In genomic region chr10:69348824-69349541, GRCh38 we compare ENCODE assay signal across 8 cellular contexts.
A peak's percentile ranks its signal among the peaks of the same experiment; 100 is the strongest.
DNase-seq lines count a peak whose midpoint lies in the region; ATAC-seq and TF ChIP-seq lines count a peak whose summit lies in the region.

No MANE protein-coding gene starts in this region.

- TF ChIP-seq CTCF in left ventricle myocardium inferior (IDR thresholded peaks at IDR 0.05; ENCODE audit: borderline replicate concordance), result no peak
- TF ChIP-seq CTCF in thoracic aorta (IDR thresholded peaks at IDR 0.05), result no peak

- ATAC-seq in thoracic aorta (ENCODE audit: insufficient number of reproducible peaks, low FRiP score, low read depth) (no peak), HG03342 (IDR thresholded peaks at IDR 0.05; ENCODE audit: unreplicated experiment) (no peak), HG03280 (IDR thresholded peaks at IDR 0.05; ENCODE audit: unreplicated experiment) (no peak), GM18858 (IDR thresholded peaks at IDR 0.05; ENCODE audit: unreplicated experiment) (no peak)

- intact Hi-C loops in activated T-helper 2 cell treated with anti-CD3 and anti-CD28 coated beads, Interferon-gamma antibody, Interleukin-2, Interleukin-4, amounts not matched to agents 10 μg/mL and 5 μg/mL and 100 μg/mL, durations not matched to agents 14 hours and 24 hours and 36 hours (cut with micrococcal nuclease), result loop anchor here (1.0 to 2.0 kb wide), 2 partner anchors 22 to 30 kb away; no protein-coding TSS in a partner anchor
- intact Hi-C loops in left ventricle myocardium inferior (cut with micrococcal nuclease), result no loop called here

- peaks cover 61% of the 10 kb centered on the region for H3K4me1 Mint-ChIP-seq in activated T-helper 2 cell treated with anti-CD3 and anti-CD28 coated beads, Interferon-gamma antibody, Interleukin-2, Interleukin-4, amounts not matched to agents 10 μg/mL and 5 μg/mL and 100 μg/mL, durations not matched to agents 14 hours and 24 hours and 36 hours (ENCODE audit: low read depth)

- no peaks in the 10 kb centered on the region for H3K9me3 Mint-ChIP-seq in activated T-helper 2 cell treated with anti-CD3 and anti-CD28 coated beads, Interferon-gamma antibody, Interleukin-2, Interleukin-4, amounts not matched to agents 10 μg/mL and 5 μg/mL and 100 μg/mL, durations not matched to agents 14 hours and 24 hours and 36 hours

- H3K27me3 ChIP-seq in left ventricle myocardium inferior (ENCODE audit: low read depth) (no peaks in the 10 kb centered on the region), thoracic aorta (replicated peaks; ENCODE audit: insufficient read depth) (no peaks in the 10 kb centered on the region)

- peak; percentile 100 for DNase-seq in ELR (ENCODE audit: low read depth)
- DNase-seq in NCI-H1694 (lab: John Stamatoyannopoulos, UW), result peak; percentile 60
- DNase-seq in activated T-helper 2 cell treated with anti-CD3 and anti-CD28 coated beads, Interferon-gamma antibody, Interleukin-2, Interleukin-4, amounts not matched to agents 10 μg/mL and 5 μg/mL and 100 μg/mL, durations not matched to agents 14 hours and 24 hours and 36 hours (ENCODE audit: low spot score), result no peak
- peak; percentile 47 for DNase-seq in left ventricle myocardium inferior
- DNase-seq in thoracic aorta (ENCODE audit: low spot score), result peak; percentile 36

- H3K27ac Mint-ChIP-seq in activated T-helper 2 cell treated with anti-CD3 and anti-CD28 coated beads, Interferon-gamma antibody, Interleukin-2, Interleukin-4, amounts not matched to agents 10 μg/mL and 5 μg/mL and 100 μg/mL, durations not matched to agents 14 hours and 24 hours and 36 hours, result peak overlapping the region; percentile 71

- H3K27ac ChIP-seq in left ventricle myocardium inferior (replicated peaks), result peak overlapping the region; percentile 61
- peak overlapping the region; percentile 19 to 32 for H3K27ac ChIP-seq in thoracic aorta

- H3K4me3 Mint-ChIP-seq in activated T-helper 2 cell treated with anti-CD3 and anti-CD28 coated beads, Interferon-gamma antibody, Interleukin-2, Interleukin-4, amounts not matched to agents 10 μg/mL and 5 μg/mL and 100 μg/mL, durations not matched to agents 14 hours and 24 hours and 36 hours (ENCODE audit: low read depth), result peak overlapping the region; percentile 38

- no peaks in the 10 kb centered on the region for H3K27me3 Mint-ChIP-seq in activated T-helper 2 cell treated with anti-CD3 and anti-CD28 coated beads, Interferon-gamma antibody, Interleukin-2, Interleukin-4, amounts not matched to agents 10 μg/mL and 5 μg/mL and 100 μg/mL, durations not matched to agents 14 hours and 24 hours and 36 hours (ENCODE audit: low read depth)

- H3K4me3 ChIP-seq in left ventricle myocardium inferior, result no peak overlapping the region
- H3K4me3 ChIP-seq in thoracic aorta, result no peak overlapping the region

- H3K4me1 ChIP-seq in left ventricle myocardium inferior, result peaks cover 51% of the 10 kb centered on the region
- peaks cover 40 to 79% of the 10 kb centered on the region in 2 donors for H3K4me1 ChIP-seq in thoracic aorta (ENCODE audit: control insufficient read depth in 1 of 2, low read depth in 2 of 2)

- H3K36me3 ChIP-seq in left ventricle myocardium inferior (peaks cover 18% of the 10 kb centered on the region), thoracic aorta (peaks cover 25% of the 10 kb centered on the region)

- peaks cover 88% of the 10 kb centered on the region for H3K36me3 Mint-ChIP-seq in activated T-helper 2 cell treated with anti-CD3 and anti-CD28 coated beads, Interferon-gamma antibody, Interleukin-2, Interleukin-4, amounts not matched to agents 10 μg/mL and 5 μg/mL and 100 μg/mL, durations not matched to agents 14 hours and 24 hours and 36 hours (ENCODE audit: low read depth)

- H3K9me3 ChIP-seq in left ventricle myocardium inferior (replicated peaks) (no peaks in the 10 kb centered on the region), thoracic aorta (no peaks in the 10 kb centered on the region)
